14 cellular contexts compared by ENCODE assay signal in the genomic region with DNA sequence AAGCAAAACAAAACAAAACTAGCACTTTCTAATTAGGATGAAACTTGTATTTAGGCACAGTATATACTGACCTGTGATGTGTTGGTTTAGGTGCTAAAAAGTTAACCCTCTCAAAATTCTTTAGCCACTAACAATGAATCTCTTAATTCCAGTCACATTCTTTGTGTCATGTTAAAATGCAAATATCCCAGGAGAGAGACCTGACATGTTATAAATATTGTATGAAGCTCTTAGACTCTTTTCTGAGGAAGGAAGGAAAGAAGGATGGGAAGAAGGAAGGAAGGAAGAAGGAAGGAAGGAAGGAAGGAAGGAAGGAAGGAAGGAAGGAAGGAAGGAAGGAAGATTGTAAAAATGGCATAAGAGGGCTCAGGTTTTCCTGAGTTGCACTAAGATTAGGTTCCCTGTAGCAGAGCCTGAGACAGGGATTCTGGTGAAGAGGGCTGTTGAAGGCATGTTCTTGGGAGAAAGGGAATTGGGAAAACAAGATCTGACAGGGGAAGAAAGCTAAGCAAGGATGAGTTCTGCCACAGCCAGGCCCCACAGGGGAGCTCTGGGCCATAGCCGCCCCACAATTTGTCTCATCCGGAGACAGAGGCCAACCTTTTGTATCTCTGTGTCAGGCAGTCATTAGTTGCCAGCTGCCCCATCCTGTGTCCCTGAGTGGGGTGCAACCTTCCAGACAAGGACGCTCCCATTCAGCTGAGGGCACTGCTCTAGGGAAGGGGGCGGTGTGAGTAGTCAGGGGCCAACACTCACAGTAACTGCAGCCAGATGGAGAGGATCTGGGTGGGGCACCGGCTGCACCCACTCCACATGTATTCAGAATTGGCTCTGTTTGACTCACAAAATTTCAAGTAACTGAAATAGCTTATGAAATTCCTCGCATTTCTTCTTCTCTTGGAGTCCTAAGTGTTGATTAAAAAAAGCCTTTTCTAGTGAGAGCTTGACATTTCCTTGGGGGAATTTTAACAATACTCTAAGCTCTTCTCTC.
DNase-seq lines count a peak whose midpoint lies in the region; ATAC-seq and TF ChIP-seq lines count a peak whose summit lies in the region.
"Had no signal": no experiment of that assay in that cellular context is flagged by ENCODE, and none has a peak within 500 bp of the region (broad histone marks: within the 10 kb centered on the region; RNA-seq: fewer than 3 reads in every experiment).

No MANE protein-coding gene starts in this region.

- DNase-seq in AG20443 (ENCODE audit: low spot score) (peak; percentile 73), H9 (peak; percentile 43), adrenal gland (peak in 5 of 7 donors; percentile 19 to 55 (median 36)), lung (ENCODE audit: low spot score) (no peak), lower leg skin (ENCODE audit: low spot score in 2 of 2) (no peak), Caco-2 (no peak), left ventricle myocardium inferior (no peak), NCI-H1930 (lab: John Stamatoyannopoulos, UW) (no peak)
- DNase-seq: activated CD4-positive, CD25-positive, alpha-beta regulatory T cell treated with anti-CD3 and anti-CD28 coated beads, Interleukin-2, amount 50 U/mL, for 72 hours; NCI-H1048; NCI-H2227 treated with DMSO at 0.1 percent for 48 hours; right lobe of liver; T-helper 2 cell had no signal

- H3K36me3 ChIP-seq in adrenal gland (replicated peaks in 1 of 2), result no peaks in the 10 kb centered on the region
- H3K36me3 ChIP-seq in lung (ENCODE audit: control insufficient read depth in 2 of 2, insufficient read depth in 2 of 2, low read length in 2 of 2), result no peaks in the 10 kb centered on the region
- no peaks in the 10 kb centered on the region for H3K36me3 ChIP-seq in Caco-2 (ENCODE audit: control insufficient read depth, insufficient read depth, low read length)
- H3K36me3 ChIP-seq in left ventricle myocardium inferior, result no peaks in the 10 kb centered on the region
- H3K36me3 ChIP-seq: right lobe of liver had no signal

- H3K79me1 ChIP-seq in H9 (ENCODE audit: insufficient read depth, low read depth, low read length, poor library complexity, severe bottlenecking), result no peaks in the 10 kb centered on the region

- no peaks in the 10 kb centered on the region for H3K79me2 ChIP-seq in H9 (ENCODE audit: insufficient read depth, low read length)

- H3K56ac ChIP-seq in H9 (ENCODE audit: insufficient read length, low read depth, low read length), result no peak overlapping the region

- H2BK15ac ChIP-seq in H9 (ENCODE audit: low read depth, low read length), result no peak overlapping the region

- peaks cover 4 to 16% (median 7%) of the 10 kb centered on the region in 3 experiments for H3K36me3 Mint-ChIP-seq in H9 (ENCODE audit: insufficient read depth in 1 of 3, low read depth in 3 of 3)
- no peaks in the 10 kb centered on the region for H3K36me3 Mint-ChIP-seq in Caco-2 (ENCODE audit: insufficient read depth, unreplicated experiment)

- H3K9me3 ChIP-seq in H9 (ENCODE audit: control insufficient read depth, low read depth, low read length) (no peaks in the 10 kb centered on the region), adrenal gland (replicated peaks in 1 of 3) (no peaks in the 10 kb centered on the region), lung (ENCODE audit: control insufficient read depth in 2 of 2, insufficient read depth in 1 of 2, low read length in 1 of 2) (peaks cover 0 to 1% of the 10 kb centered on the region in 2 donors), Caco-2 (no peaks in the 10 kb centered on the region), left ventricle myocardium inferior (replicated peaks) (no peaks in the 10 kb centered on the region)
- H3K9me3 ChIP-seq: right lobe of liver had no signal

- H3K27ac Mint-ChIP-seq in H9, result peak overlapping the region in 2 of 3 experiments; percentile 20 to 45; a peak in 3 of 7 replicates
- no peak overlapping the region for H3K27ac Mint-ChIP-seq in Caco-2 (ENCODE audit: unreplicated experiment)

- no peak overlapping the region for H2BK5ac ChIP-seq in H9 (ENCODE audit: insufficient read length, low read length)

- H3K18ac ChIP-seq in H9 (ENCODE audit: insufficient read length, low read depth, low read length), result no peak overlapping the region

- H4K91ac ChIP-seq in H9 (ENCODE audit: insufficient read length, low read depth, low read length), result no peak overlapping the region

- POLR2A ChIA-PET in Caco-2 (lab: Charles Lee), result no interaction called here

- no peaks in the 10 kb centered on the region for H4K20me1 ChIP-seq in H9 (ENCODE audit: control insufficient read depth, insufficient read depth, insufficient read length)

- no peak overlapping the region for H2AK5ac ChIP-seq in H9 (ENCODE audit: insufficient read length, low read length)

- no peak overlapping the region for H3K4me2 ChIP-seq in H9 (ENCODE audit: insufficient read depth, insufficient read length, low read length)
- H3K4me2 ChIP-seq: KMS-11 had no signal

- no peak overlapping the region for H2BK20ac ChIP-seq in H9 (ENCODE audit: low read depth, low read length, poor library complexity, severe bottlenecking)

- no CpG with 5 or more reads among the region's 6 CpGs for WGBS in H9 (ENCODE audit: extremely low coverage, insufficient read length, low lambda C conversion rate)
- 30 to 68% (median 46%) methylated on average over 3 to 6 of the region's 6 CpGs for WGBS in adrenal gland, 4 donors
- 66 to 87% methylated on average over 6 of the region's 6 CpGs for WGBS in lung, 2 donors
- WGBS in lower leg skin, 2 donors, result 35 to 40% methylated on average over 6 of the region's 6 CpGs

- no peak overlapping the region for H3K14ac ChIP-seq in H9 (ENCODE audit: insufficient read depth, low read length)

- H3K9ac ChIP-seq in H9 (ENCODE audit: extremely low read depth, insufficient read length, low read length), result no peak overlapping the region
- H3K9ac ChIP-seq: KMS-11 had no signal

- H3K4ac ChIP-seq in H9 (ENCODE audit: low read depth, low read length), result no peak overlapping the region

- CTCF ChIA-PET in Caco-2 (lab: Charles Lee), result no interaction called here

- no peak overlapping the region for H4K5ac ChIP-seq in H9 (ENCODE audit: insufficient read length, low read depth, low read length)

- no peaks in the 10 kb centered on the region for H3K23me2 ChIP-seq in H9 (ENCODE audit: insufficient read length, low read depth, low read length, poor library complexity, severe bottlenecking)

- H3T11ph ChIP-seq in H9 (ENCODE audit: low read length), result no peak overlapping the region

- H3K4me3 Mint-ChIP-seq in H9, result no peak overlapping the region
- no peak overlapping the region for H3K4me3 Mint-ChIP-seq in Caco-2 (ENCODE audit: unreplicated experiment)

- H3K27me3 ChIP-seq in H9 (ENCODE audit: insufficient read depth, low read length), result no peaks in the 10 kb centered on the region
- no peaks in the 10 kb centered on the region for H3K27me3 ChIP-seq in adrenal gland
- no peaks in the 10 kb centered on the region for H3K27me3 ChIP-seq in lung (ENCODE audit: control insufficient read depth, insufficient read depth)
- no peaks in the 10 kb centered on the region for H3K27me3 ChIP-seq in Caco-2 (replicated peaks; ENCODE audit: control insufficient read depth, insufficient read depth, low read length)
- H3K27me3 ChIP-seq in left ventricle myocardium inferior (ENCODE audit: low read depth), result peaks cover 13% of the 10 kb centered on the region
- H3K27me3 ChIP-seq: right lobe of liver had no signal

- H2BK12ac ChIP-seq in H9 (ENCODE audit: insufficient read length, low read depth, low read length), result no peak overlapping the region

- no peak overlapping the region for H2BK120ac ChIP-seq in H9 (ENCODE audit: low read depth, low read length, poor library complexity, severe bottlenecking)

- TF ChIP-seq POLR2A in adrenal gland (IDR thresholded peaks at IDR 0.05) (no peak), lower leg skin (IDR thresholded peaks at IDR 0.05) (no peak)

- 0 out of 2 replicates have a peak, but pooled peaks cover 2% of the 10 kb centered on the region for H3K4me1 ChIP-seq in H9 (ENCODE audit: insufficient read depth, low read length)
- peaks cover 0 to 3% of the 10 kb centered on the region in 2 donors for H3K4me1 ChIP-seq in adrenal gland (replicated peaks in 1 of 2)
- H3K4me1 ChIP-seq in lung (ENCODE audit: control insufficient read depth in 2 of 2, insufficient read depth in 2 of 2, low read length in 2 of 2), result peaks cover 0 to 4% of the 10 kb centered on the region in 2 donors
- H3K4me1 ChIP-seq in Caco-2, result no peaks in the 10 kb centered on the region
- H3K4me1 ChIP-seq in left ventricle myocardium inferior, result no peaks in the 10 kb centered on the region
- H3K4me1 ChIP-seq: right lobe of liver had no signal

- H3K4me3 ChIP-seq in adrenal gland, result no peak overlapping the region
- H3K4me3 ChIP-seq in lung, result no peak overlapping the region
- H3K4me3 ChIP-seq in lower leg skin (ENCODE audit: low read depth, poor library complexity, severe bottlenecking), result no peak overlapping the region
- no peak overlapping the region for H3K4me3 ChIP-seq in Caco-2 (ENCODE audit: low read depth, low read length)
- H3K4me3 ChIP-seq in left ventricle myocardium inferior, result no peak overlapping the region
- H3K4me3 ChIP-seq: right lobe of liver had no signal

- TF ChIP-seq CTCF in H9 (conservative IDR thresholded peaks at IDR 0.05) (no peak), adrenal gland (IDR thresholded peaks at IDR 0.05) (no peak), lung (IDR thresholded peaks at IDR 0.05; ENCODE audit: control extremely low read depth, extremely low read depth) (no peak), lower leg skin (IDR thresholded peaks at IDR 0.05) (no peak), Caco-2 (IDR thresholded peaks at IDR 0.05; ENCODE audit: insufficient read depth in 1 of 2, low read depth in 1 of 2, low read length in 1 of 2, severe bottlenecking in 1 of 2, unreplicated experiment in 1 of 2) (no peak), left ventricle myocardium inferior (IDR thresholded peaks at IDR 0.05; ENCODE audit: borderline replicate concordance) (no peak)

- H2AFZ ChIP-seq in H9 (ENCODE audit: low read length), result no peak overlapping the region

- H3K27ac ChIP-seq in H9 (ENCODE audit: insufficient read length, low read depth, low read length) (no peak overlapping the region), adrenal gland (peak overlapping the region in 1 of 5 donors; percentile 36), lung (ENCODE audit: low read depth in 1 of 2, low read length in 1 of 2) (no peak overlapping the region), left ventricle myocardium inferior (replicated peaks) (no peak overlapping the region)
- H3K27ac ChIP-seq: KMS-11, right lobe of liver had no signal

- peak; percentile 20 for ATAC-seq in lung (ENCODE audit: insufficient read depth, low FRiP score)
- ATAC-seq: right lobe of liver had no signal

- no peak overlapping the region for H4K8ac ChIP-seq in H9 (replicated peaks; ENCODE audit: insufficient read length, low read depth, low read length)

- H3K9me3 Mint-ChIP-seq in H9, result peaks cover 10 to 15% of the 10 kb centered on the region in 2 experiments
- no peaks in the 10 kb centered on the region for H3K9me3 Mint-ChIP-seq in Caco-2 (ENCODE audit: unreplicated experiment)

- peaks cover 14 to 38% of the 10 kb centered on the region in 2 experiments for H3K4me1 Mint-ChIP-seq in H9
- H3K4me1 Mint-ChIP-seq in Caco-2 (ENCODE audit: low read depth, unreplicated experiment), result no peaks in the 10 kb centered on the region

- H3K27me3 Mint-ChIP-seq in H9 (ENCODE audit: low read depth) (no peaks in the 10 kb centered on the region; the same call in none of the 2 replicates), Caco-2 (ENCODE audit: insufficient read depth, unreplicated experiment) (no peaks in the 10 kb centered on the region)

- H3K23ac ChIP-seq in H9 (ENCODE audit: insufficient read length, low read depth, low read length), result no peak overlapping the region

- BruUV-seq in Caco-2 (replicated peaks; lab: Mats Ljungman, UMichigan), result no TSS peak

- intact Hi-C loops in adrenal gland (cut with DNase I) (no loop called here), lower leg skin (cut with DNase I; ENCODE audit: low total_unique reads) (no loop called here), Caco-2 (cut with micrococcal nuclease; ENCODE audit: unreplicated experiment) (loop anchor here (10.0 kb wide), 1 partner anchor 189 kb away; no protein-coding TSS in a partner anchor), left ventricle myocardium inferior (cut with micrococcal nuclease) (no loop called here)

Comparison
In these comparisons a context has a peak if more than half of its experiments do, and no peak if none do; other contexts are left out.
1. DNase-seq: peak in AG20443 (single experiment), H9 (single experiment) and adrenal gland (5 of 7); none in lung (single experiment), lower leg skin (0 of 2), Caco-2 (0 of 2), left ventricle myocardium inferior (single experiment) and NCI-H1930 (0 of 2).